ENCODE assay signal across 1 cellular context in the genomic region with DNA sequence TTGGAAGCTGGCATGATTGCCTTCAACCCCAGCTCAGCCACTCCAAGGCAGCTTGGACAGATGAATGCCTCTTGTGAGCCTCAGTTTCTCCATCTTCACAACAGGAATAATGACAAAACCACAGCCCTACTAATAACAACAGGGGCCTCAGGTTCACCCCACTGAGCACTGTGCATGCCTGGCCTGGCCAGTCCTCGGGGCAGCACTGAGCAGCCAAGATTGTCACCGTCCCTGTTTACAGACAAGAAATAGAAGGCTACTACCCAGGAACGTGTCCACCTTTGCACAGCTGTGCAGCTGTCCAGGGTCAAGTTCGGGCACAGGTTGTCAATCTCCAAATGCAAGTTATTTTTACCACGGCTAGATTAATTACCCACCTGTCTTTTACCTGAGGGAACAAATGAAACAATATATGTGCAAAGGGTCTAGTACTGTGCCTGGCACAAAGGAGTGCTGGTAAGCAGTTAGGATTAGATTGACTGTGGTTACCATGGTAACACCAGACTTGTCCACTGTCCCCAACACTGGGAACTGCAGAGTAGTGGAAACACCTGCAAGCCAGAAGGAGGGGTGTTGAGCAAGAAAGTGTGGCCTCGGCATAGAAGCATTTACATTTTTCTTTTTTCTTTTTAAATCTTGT.
TF ChIP-seq lines count a peak whose summit lies in the region.

No MANE protein-coding gene starts in this region.

TF ChIP-seq in K562, 482 proteins besides CTCF, POLR2A, EP300 and RAD21 (continues in another document):
- TF ChIP-seq GABPB2 (CRISPR knock-in tag; conservative IDR thresholded peaks at IDR 0.05) (no peak), ADNP (tag; IDR thresholded peaks at IDR 0.05) (0 out of 2 replicates have a peak, but pooled peaks have one; percentile 20), HNRNPK (IDR thresholded peaks at IDR 0.05; ENCODE audit: low read depth, low read length, poor library complexity, severe bottlenecking) (no peak), DNMT1 (IDR thresholded peaks at IDR 0.05) (no peak), POLR3G (IDR thresholded peaks at IDR 0.05; ENCODE audit: extremely low read depth, insufficient read length, insufficient replicate concordance) (no peak), BCOR (IDR thresholded peaks at IDR 0.05) (0 out of 2 replicates have a peak, but pooled peaks have one; percentile 32), CC2D1A (IDR thresholded peaks at IDR 0.05) (no peak), SIX5 (IDR thresholded peaks at IDR 0.05; ENCODE audit: borderline replicate concordance in 1 of 2, insufficient read depth in 1 of 2, low read depth in 1 of 2, low read length in 2 of 2) (no peak), SUPT5H (IDR thresholded peaks at IDR 0.05) (no peak), MAZ (CRISPR knock-in tag; conservative IDR thresholded peaks at IDR 0.05 in 1 of 2, IDR thresholded peaks at IDR 0.05 in 1 of 2) (no peak), NBN (IDR thresholded peaks at IDR 0.05; ENCODE audit: low read depth) (no peak), NFIC (IDR thresholded peaks at IDR 0.05) (no peak), RBM25 (IDR thresholded peaks at IDR 0.05; ENCODE audit: low read depth, low read length, severe bottlenecking) (peak; percentile 84), HNRNPH1 (optimal IDR thresholded peaks at IDR 0.05; ENCODE audit: low read depth, low read length) (no peak), TRIM24 (IDR thresholded peaks at IDR 0.05) (no peak), SMAD2 (IDR thresholded peaks at IDR 0.05; ENCODE audit: low read depth, low read length) (no peak), HDAC3 (IDR thresholded peaks at IDR 0.05; ENCODE audit: borderline replicate concordance, partially characterized antibody) (no peak), DMBX1 (CRISPR knock-in tag; IDR thresholded peaks at IDR 0.05; ENCODE audit: borderline replicate concordance) (no peak), CSDE1 (IDR thresholded peaks at IDR 0.05) (peak in 1 of 2 experiments; percentile 42; a peak in 1 of 4 replicates), POU5F1 (IDR thresholded peaks at IDR 0.05; ENCODE audit: borderline replicate concordance, low read depth, low read length, partially characterized antibody) (no peak), ZNF239 (CRISPR knock-in tag; IDR thresholded peaks at IDR 0.05) (no peak), POLR2G (IDR thresholded peaks at IDR 0.05; ENCODE audit: low read depth, low read length) (no peak), RFX1 (IDR thresholded peaks at IDR 0.05) (peak; percentile 93)
- TF ChIP-seq, protein P1, sequence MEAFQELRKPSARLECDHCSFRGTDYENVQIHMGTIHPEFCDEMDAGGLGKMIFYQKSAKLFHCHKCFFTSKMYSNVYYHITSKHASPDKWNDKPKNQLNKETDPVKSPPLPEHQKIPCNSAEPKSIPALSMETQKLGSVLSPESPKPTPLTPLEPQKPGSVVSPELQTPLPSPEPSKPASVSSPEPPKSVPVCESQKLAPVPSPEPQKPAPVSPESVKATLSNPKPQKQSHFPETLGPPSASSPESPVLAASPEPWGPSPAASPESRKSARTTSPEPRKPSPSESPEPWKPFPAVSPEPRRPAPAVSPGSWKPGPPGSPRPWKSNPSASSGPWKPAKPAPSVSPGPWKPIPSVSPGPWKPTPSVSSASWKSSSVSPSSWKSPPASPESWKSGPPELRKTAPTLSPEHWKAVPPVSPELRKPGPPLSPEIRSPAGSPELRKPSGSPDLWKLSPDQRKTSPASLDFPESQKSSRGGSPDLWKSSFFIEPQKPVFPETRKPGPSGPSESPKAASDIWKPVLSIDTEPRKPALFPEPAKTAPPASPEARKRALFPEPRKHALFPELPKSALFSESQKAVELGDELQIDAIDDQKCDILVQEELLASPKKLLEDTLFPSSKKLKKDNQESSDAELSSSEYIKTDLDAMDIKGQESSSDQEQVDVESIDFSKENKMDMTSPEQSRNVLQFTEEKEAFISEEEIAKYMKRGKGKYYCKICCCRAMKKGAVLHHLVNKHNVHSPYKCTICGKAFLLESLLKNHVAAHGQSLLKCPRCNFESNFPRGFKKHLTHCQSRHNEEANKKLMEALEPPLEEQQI (IDR thresholded peaks at IDR 0.05) = no peak
- TF ChIP-seq, protein P2, sequence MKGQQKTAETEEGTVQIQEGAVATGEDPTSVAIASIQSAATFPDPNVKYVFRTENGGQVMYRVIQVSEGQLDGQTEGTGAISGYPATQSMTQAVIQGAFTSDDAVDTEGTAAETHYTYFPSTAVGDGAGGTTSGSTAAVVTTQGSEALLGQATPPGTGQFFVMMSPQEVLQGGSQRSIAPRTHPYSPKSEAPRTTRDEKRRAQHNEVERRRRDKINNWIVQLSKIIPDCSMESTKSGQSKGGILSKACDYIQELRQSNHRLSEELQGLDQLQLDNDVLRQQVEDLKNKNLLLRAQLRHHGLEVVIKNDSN (CRISPR knock-in tag; IDR thresholded peaks at IDR 0.05) = no peak
- TF ChIP-seq, protein P3, sequence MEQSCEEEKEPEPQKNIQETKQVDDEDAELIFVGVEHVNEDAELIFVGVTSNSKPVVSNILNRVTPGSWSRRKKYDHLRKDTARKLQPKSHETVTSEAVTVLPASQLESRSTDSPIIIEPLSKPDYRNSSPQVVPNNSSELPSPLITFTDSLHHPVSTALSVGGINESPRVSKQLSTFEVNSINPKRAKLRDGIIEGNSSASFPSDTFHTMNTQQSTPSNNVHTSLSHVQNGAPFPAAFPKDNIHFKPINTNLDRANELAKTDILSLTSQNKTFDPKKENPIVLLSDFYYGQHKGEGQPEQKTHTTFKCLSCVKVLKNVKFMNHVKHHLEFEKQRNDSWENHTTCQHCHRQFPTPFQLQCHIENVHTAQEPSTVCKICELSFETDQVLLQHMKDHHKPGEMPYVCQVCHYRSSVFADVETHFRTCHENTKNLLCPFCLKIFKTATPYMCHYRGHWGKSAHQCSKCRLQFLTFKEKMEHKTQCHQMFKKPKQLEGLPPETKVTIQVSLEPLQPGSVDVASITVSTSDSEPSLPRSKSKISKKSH (CRISPR knock-in tag; IDR thresholded peaks at IDR 0.05) = no peak
- TF ChIP-seq, protein P4, sequence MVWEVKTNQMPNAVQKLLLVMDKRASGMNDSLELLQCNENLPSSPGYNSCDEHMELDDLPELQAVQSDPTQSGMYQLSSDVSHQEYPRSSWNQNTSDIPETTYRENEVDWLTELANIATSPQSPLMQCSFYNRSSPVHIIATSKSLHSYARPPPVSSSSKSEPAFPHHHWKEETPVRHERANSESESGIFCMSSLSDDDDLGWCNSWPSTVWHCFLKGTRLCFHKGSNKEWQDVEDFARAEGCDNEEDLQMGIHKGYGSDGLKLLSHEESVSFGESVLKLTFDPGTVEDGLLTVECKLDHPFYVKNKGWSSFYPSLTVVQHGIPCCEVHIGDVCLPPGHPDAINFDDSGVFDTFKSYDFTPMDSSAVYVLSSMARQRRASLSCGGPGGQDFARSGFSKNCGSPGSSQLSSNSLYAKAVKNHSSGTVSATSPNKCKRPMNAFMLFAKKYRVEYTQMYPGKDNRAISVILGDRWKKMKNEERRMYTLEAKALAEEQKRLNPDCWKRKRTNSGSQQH (CRISPR knock-in tag; IDR thresholded peaks at IDR 0.05) = no peak
- TF ChIP-seq, protein P5, sequence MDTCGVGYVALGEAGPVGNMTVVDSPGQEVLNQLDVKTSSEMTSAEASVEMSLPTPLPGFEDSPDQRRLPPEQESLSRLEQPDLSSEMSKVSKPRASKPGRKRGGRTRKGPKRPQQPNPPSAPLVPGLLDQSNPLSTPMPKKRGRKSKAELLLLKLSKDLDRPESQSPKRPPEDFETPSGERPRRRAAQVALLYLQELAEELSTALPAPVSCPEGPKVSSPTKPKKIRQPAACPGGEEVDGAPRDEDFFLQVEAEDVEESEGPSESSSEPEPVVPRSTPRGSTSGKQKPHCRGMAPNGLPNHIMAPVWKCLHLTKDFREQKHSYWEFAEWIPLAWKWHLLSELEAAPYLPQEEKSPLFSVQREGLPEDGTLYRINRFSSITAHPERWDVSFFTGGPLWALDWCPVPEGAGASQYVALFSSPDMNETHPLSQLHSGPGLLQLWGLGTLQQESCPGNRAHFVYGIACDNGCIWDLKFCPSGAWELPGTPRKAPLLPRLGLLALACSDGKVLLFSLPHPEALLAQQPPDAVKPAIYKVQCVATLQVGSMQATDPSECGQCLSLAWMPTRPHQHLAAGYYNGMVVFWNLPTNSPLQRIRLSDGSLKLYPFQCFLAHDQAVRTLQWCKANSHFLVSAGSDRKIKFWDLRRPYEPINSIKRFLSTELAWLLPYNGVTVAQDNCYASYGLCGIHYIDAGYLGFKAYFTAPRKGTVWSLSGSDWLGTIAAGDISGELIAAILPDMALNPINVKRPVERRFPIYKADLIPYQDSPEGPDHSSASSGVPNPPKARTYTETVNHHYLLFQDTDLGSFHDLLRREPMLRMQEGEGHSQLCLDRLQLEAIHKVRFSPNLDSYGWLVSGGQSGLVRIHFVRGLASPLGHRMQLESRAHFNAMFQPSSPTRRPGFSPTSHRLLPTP (IDR thresholded peaks at IDR 0.05; ENCODE audit: borderline replicate concordance, extremely low read depth, insufficient read length) = no peak
- TF ChIP-seq, protein P6, sequence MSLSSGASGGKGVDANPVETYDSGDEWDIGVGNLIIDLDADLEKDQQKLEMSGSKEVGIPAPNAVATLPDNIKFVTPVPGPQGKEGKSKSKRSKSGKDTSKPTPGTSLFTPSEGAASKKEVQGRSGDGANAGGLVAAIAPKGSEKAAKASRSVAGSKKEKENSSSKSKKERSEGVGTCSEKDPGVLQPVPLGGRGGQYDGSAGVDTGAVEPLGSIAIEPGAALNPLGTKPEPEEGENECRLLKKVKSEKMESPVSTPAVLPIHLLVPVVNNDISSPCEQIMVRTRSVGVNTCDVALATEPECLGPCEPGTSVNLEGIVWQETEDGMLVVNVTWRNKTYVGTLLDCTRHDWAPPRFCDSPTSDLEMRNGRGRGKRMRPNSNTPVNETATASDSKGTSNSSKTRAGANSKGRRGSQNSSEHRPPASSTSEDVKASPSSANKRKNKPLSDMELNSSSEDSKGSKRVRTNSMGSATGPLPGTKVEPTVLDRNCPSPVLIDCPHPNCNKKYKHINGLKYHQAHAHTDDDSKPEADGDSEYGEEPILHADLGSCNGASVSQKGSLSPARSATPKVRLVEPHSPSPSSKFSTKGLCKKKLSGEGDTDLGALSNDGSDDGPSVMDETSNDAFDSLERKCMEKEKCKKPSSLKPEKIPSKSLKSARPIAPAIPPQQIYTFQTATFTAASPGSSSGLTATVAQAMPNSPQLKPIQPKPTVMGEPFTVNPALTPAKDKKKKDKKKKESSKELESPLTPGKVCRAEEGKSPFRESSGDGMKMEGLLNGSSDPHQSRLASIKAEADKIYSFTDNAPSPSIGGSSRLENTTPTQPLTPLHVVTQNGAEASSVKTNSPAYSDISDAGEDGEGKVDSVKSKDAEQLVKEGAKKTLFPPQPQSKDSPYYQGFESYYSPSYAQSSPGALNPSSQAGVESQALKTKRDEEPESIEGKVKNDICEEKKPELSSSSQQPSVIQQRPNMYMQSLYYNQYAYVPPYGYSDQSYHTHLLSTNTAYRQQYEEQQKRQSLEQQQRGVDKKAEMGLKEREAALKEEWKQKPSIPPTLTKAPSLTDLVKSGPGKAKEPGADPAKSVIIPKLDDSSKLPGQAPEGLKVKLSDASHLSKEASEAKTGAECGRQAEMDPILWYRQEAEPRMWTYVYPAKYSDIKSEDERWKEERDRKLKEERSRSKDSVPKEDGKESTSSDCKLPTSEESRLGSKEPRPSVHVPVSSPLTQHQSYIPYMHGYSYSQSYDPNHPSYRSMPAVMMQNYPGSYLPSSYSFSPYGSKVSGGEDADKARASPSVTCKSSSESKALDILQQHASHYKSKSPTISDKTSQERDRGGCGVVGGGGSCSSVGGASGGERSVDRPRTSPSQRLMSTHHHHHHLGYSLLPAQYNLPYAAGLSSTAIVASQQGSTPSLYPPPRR (CRISPR knock-in tag; IDR thresholded peaks at IDR 0.05; ENCODE audit: borderline replicate concordance) = no peak
- TF ChIP-seq, protein P7, sequence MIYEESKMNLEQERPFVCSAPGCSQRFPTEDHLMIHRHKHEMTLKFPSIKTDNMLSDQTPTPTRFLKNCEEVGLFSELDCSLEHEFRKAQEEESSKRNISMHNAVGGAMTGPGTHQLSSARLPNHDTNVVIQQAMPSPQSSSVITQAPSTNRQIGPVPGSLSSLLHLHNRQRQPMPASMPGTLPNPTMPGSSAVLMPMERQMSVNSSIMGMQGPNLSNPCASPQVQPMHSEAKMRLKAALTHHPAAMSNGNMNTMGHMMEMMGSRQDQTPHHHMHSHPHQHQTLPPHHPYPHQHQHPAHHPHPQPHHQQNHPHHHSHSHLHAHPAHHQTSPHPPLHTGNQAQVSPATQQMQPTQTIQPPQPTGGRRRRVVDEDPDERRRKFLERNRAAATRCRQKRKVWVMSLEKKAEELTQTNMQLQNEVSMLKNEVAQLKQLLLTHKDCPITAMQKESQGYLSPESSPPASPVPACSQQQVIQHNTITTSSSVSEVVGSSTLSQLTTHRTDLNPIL (CRISPR knock-in tag; IDR thresholded peaks at IDR 0.05) = no peak
- TF ChIP-seq, protein P8, sequence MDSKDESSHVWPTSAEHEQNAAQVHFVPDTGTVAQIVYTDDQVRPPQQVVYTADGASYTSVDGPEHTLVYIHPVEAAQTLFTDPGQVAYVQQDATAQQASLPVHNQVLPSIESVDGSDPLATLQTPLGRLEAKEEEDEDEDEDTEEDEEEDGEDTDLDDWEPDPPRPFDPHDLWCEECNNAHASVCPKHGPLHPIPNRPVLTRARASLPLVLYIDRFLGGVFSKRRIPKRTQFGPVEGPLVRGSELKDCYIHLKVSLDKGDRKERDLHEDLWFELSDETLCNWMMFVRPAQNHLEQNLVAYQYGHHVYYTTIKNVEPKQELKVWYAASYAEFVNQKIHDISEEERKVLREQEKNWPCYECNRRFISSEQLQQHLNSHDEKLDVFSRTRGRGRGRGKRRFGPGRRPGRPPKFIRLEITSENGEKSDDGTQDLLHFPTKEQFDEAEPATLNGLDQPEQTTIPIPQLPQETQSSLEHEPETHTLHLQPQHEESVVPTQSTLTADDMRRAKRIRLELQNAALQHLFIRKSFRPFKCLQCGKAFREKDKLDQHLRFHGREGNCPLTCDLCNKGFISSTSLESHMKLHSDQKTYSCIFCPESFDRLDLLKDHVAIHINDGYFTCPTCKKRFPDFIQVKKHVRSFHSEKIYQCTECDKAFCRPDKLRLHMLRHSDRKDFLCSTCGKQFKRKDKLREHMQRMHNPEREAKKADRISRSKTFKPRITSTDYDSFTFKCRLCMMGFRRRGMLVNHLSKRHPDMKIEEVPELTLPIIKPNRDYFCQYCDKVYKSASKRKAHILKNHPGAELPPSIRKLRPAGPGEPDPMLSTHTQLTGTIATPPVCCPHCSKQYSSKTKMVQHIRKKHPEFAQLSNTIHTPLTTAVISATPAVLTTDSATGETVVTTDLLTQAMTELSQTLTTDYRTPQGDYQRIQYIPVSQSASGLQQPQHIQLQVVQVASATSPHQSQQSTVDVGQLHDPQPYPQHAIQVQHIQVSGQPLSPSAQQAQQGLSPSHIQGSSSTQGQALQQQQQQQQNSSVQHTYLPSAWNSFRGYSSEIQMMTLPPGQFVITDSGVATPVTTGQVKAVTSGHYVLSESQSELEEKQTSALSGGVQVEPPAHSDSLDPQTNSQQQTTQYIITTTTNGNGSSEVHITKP (IDR thresholded peaks at IDR 0.05; ENCODE audit: partially characterized antibody) = peak; percentile 26
- TF ChIP-seq, protein P9, sequence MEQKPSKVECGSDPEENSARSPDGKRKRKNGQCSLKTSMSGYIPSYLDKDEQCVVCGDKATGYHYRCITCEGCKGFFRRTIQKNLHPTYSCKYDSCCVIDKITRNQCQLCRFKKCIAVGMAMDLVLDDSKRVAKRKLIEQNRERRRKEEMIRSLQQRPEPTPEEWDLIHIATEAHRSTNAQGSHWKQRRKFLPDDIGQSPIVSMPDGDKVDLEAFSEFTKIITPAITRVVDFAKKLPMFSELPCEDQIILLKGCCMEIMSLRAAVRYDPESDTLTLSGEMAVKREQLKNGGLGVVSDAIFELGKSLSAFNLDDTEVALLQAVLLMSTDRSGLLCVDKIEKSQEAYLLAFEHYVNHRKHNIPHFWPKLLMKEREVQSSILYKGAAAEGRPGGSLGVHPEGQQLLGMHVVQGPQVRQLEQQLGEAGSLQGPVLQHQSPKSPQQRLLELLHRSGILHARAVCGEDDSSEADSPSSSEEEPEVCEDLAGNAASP (IDR thresholded peaks at IDR 0.05) = no peak
